In the genomic region with DNA sequence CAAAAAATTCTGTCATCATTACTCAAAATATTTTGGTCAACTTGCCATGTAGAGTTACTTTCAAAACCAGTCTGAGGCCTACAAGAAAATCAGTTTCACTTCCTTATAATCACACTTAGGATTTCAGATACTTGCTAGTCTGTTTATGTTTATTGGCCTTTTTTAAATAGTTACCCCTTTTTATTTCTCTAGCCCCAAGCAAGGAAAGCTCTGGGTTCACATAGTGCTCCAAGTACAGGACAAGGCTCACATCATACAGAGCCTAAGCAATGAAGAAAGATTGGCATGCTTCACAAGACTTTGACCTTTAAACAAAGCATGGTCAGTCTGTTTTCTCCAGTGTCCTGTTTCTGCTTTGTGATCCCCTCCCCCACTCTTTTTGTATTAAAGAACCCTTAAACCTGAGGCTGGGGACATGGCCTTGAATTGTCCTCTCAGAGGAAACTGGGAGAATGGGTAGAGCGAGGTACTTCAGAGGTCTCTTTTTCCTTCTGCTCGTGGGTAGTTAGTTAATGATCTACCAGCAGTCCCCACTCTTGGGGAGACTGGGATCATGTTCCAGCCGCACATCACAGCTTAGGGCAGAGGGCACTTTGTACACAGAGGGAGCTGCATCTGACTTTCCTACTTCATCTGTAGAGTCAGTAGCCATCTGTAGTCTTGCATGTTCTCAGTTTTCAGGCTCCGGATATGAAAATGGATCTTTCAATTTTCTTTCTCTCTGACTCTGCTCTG, we compare ENCODE assay signal across 1 cellular context.
TF ChIP-seq lines count a peak whose summit lies in the region.

No MANE protein-coding gene starts in this region.

TF ChIP-seq in WTC11, 78 proteins besides CTCF, POLR2A, EP300 and RAD21 (continued from another document):
- TF ChIP-seq, protein P1, sequence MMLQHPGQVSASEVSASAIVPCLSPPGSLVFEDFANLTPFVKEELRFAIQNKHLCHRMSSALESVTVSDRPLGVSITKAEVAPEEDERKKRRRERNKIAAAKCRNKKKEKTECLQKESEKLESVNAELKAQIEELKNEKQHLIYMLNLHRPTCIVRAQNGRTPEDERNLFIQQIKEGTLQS (CRISPR knock-in tag; conservative IDR thresholded peaks at IDR 0.05) = no peak
